In genomic region chr17:41542786-41543185, GRCh38 we compare ENCODE assay signal across 13 cellular contexts. TPM values are rescaled to one million over a fixed set of nuclear protein-coding genes. Genes with fewer than 3 reads are reported as not detected.
"Had no signal": no experiment of that assay in that cellular context is flagged by ENCODE, and none has a peak within 500 bp of the region (broad histone marks: within the 10 kb centered on the region; RNA-seq: fewer than 3 reads in every experiment).

No MANE protein-coding gene starts in this region.

RNA-seq across cellular contexts. Expression of gene KRT19, which starts 14.7 kb away (rescaled TPM):
- total RNA-seq: activated CD4-positive, alpha-beta memory T cell treated with anti-CD3 and anti-CD28 coated beads, Interleukin-2, amount 10 ng/mL, durations not matched to agents 7 days and 5 days; activated CD4-positive, alpha-beta T cell treated with anti-CD3 and anti-CD28 coated beads for 36 hours; activated CD4-positive, alpha-beta T cell treated with anti-CD3 and anti-CD28 coated beads, Interleukin-2, amount 10 ng/mL, durations not matched to agents 7 days and 5 days; activated CD8-positive, alpha-beta memory T cell treated with anti-CD3 and anti-CD28 coated beads, Interleukin-2, amount 10 ng/mL, durations not matched to agents 7 days and 5 days; activated CD8-positive, alpha-beta T cell treated with anti-CD3 and anti-CD28 coated beads, Interleukin-2, amount 10 ng/mL, durations not matched to agents 7 days and 5 days; activated T-helper 2 cell treated with anti-CD3 and anti-CD28 coated beads, Interferon-gamma antibody, Interleukin-2, Interleukin-4, amounts not matched to agents 10 μg/mL and 5 μg/mL and 100 μg/mL, durations not matched to agents 14 hours and 24 hours and 36 hours; T-helper 2 cell treated with Interferon-gamma antibody and Interleukin-4, amounts not matched to agents 100 ng/mL and 5 ng/mL, for 36 hours had no signal

RNA-seq across cellular contexts. Expression of gene KRT15, which starts 24.1 kb away (rescaled TPM):
- total RNA-seq: activated CD4-positive, alpha-beta memory T cell treated with anti-CD3 and anti-CD28 coated beads, Interleukin-2, amount 10 ng/mL, durations not matched to agents 7 days and 5 days; activated CD4-positive, alpha-beta T cell treated with anti-CD3 and anti-CD28 coated beads for 36 hours; activated CD4-positive, alpha-beta T cell treated with anti-CD3 and anti-CD28 coated beads, Interleukin-2, amount 10 ng/mL, durations not matched to agents 7 days and 5 days; activated CD8-positive, alpha-beta memory T cell treated with anti-CD3 and anti-CD28 coated beads, Interleukin-2, amount 10 ng/mL, durations not matched to agents 7 days and 5 days; activated CD8-positive, alpha-beta T cell treated with anti-CD3 and anti-CD28 coated beads, Interleukin-2, amount 10 ng/mL, durations not matched to agents 7 days and 5 days; activated T-helper 2 cell treated with anti-CD3 and anti-CD28 coated beads, Interferon-gamma antibody, Interleukin-2, Interleukin-4, amounts not matched to agents 10 μg/mL and 5 μg/mL and 100 μg/mL, durations not matched to agents 14 hours and 24 hours and 36 hours; aorta; cardiac septum; cerebellum; T-helper 2 cell treated with Interferon-gamma antibody and Interleukin-4, amounts not matched to agents 100 ng/mL and 5 ng/mL, for 36 hours had no signal

RNA-seq across cellular contexts. Expression of gene KRT9, which starts 29.1 kb away (rescaled TPM):
- total RNA-seq: activated CD4-positive, alpha-beta memory T cell treated with anti-CD3 and anti-CD28 coated beads, Interleukin-2, amount 10 ng/mL, durations not matched to agents 7 days and 5 days; activated CD4-positive, alpha-beta T cell treated with anti-CD3 and anti-CD28 coated beads for 36 hours; activated CD4-positive, alpha-beta T cell treated with anti-CD3 and anti-CD28 coated beads, Interleukin-2, amount 10 ng/mL, durations not matched to agents 7 days and 5 days; activated CD8-positive, alpha-beta memory T cell treated with anti-CD3 and anti-CD28 coated beads, Interleukin-2, amount 10 ng/mL, durations not matched to agents 7 days and 5 days; activated CD8-positive, alpha-beta T cell treated with anti-CD3 and anti-CD28 coated beads, Interleukin-2, amount 10 ng/mL, durations not matched to agents 7 days and 5 days; activated T-helper 2 cell treated with anti-CD3 and anti-CD28 coated beads, Interferon-gamma antibody, Interleukin-2, Interleukin-4, amounts not matched to agents 10 μg/mL and 5 μg/mL and 100 μg/mL, durations not matched to agents 14 hours and 24 hours and 36 hours; aorta; body of pancreas; cardiac septum; cerebellum; T-helper 2 cell treated with Interferon-gamma antibody and Interleukin-4, amounts not matched to agents 100 ng/mL and 5 ng/mL, for 36 hours; WTC11 had no signal

RNA-seq across cellular contexts. Expression of gene KRT13, which starts 37.4 kb away (rescaled TPM):
- total RNA-seq: activated CD4-positive, alpha-beta memory T cell treated with anti-CD3 and anti-CD28 coated beads, Interleukin-2, amount 10 ng/mL, durations not matched to agents 7 days and 5 days; activated CD4-positive, alpha-beta T cell treated with anti-CD3 and anti-CD28 coated beads for 36 hours; activated CD4-positive, alpha-beta T cell treated with anti-CD3 and anti-CD28 coated beads, Interleukin-2, amount 10 ng/mL, durations not matched to agents 7 days and 5 days; activated CD8-positive, alpha-beta memory T cell treated with anti-CD3 and anti-CD28 coated beads, Interleukin-2, amount 10 ng/mL, durations not matched to agents 7 days and 5 days; activated CD8-positive, alpha-beta T cell treated with anti-CD3 and anti-CD28 coated beads, Interleukin-2, amount 10 ng/mL, durations not matched to agents 7 days and 5 days; activated T-helper 2 cell treated with anti-CD3 and anti-CD28 coated beads, Interferon-gamma antibody, Interleukin-2, Interleukin-4, amounts not matched to agents 10 μg/mL and 5 μg/mL and 100 μg/mL, durations not matched to agents 14 hours and 24 hours and 36 hours; aorta; astrocyte; body of pancreas; cardiac septum; T-helper 2 cell treated with Interferon-gamma antibody and Interleukin-4, amounts not matched to agents 100 ng/mL and 5 ng/mL, for 36 hours; WTC11 had no signal

RNA-seq across cellular contexts. Expression of gene KRT14, which starts 43.9 kb away (rescaled TPM):
- total RNA-seq: activated CD4-positive, alpha-beta memory T cell treated with anti-CD3 and anti-CD28 coated beads, Interleukin-2, amount 10 ng/mL, durations not matched to agents 7 days and 5 days; activated CD4-positive, alpha-beta T cell treated with anti-CD3 and anti-CD28 coated beads for 36 hours; activated CD4-positive, alpha-beta T cell treated with anti-CD3 and anti-CD28 coated beads, Interleukin-2, amount 10 ng/mL, durations not matched to agents 7 days and 5 days; activated CD8-positive, alpha-beta memory T cell treated with anti-CD3 and anti-CD28 coated beads, Interleukin-2, amount 10 ng/mL, durations not matched to agents 7 days and 5 days; activated CD8-positive, alpha-beta T cell treated with anti-CD3 and anti-CD28 coated beads, Interleukin-2, amount 10 ng/mL, durations not matched to agents 7 days and 5 days; activated T-helper 2 cell treated with anti-CD3 and anti-CD28 coated beads, Interferon-gamma antibody, Interleukin-2, Interleukin-4, amounts not matched to agents 10 μg/mL and 5 μg/mL and 100 μg/mL, durations not matched to agents 14 hours and 24 hours and 36 hours; cardiac septum; cerebellum; T-helper 2 cell treated with Interferon-gamma antibody and Interleukin-4, amounts not matched to agents 100 ng/mL and 5 ng/mL, for 36 hours; WTC11 had no signal
